Comparison of ENCODE assay signal across 11 cellular contexts in the genomic region with DNA sequence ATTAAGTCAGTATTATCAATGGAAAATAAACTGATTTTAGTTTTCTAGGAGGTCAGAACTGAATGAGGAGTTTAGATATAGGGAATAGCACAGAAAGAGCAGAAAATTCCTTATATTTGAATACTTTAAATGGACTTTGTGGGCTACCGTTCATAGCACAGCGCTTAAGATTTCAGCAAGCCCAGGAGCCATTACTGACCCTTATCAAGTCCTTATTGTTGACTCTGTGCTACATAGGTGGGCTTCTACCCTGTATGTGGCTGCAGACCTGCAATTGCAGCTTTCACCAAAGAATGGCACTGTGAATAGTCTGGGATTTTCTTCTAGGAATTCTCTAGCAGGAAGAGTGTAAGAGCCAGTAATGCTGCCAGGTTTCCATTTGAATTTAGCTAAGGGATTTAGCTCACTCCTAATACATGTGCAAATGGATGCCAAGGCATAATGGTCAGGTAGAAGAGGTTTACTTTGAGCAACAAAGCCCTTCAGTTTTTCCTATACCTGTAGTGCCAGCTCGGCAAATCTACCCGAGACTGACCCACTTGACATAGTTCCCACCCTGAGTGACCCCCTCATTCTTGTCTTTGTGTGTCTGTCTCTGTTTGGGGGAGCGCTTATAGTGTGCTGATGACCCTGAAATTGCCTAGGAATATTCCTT. TPM values are rescaled to one million over a fixed set of nuclear protein-coding genes. Genes with fewer than 3 reads are reported as not detected.
DNase-seq lines count a peak whose midpoint lies in the region; ATAC-seq and TF ChIP-seq lines count a peak whose summit lies in the region.
"Had no signal": no experiment of that assay in that cellular context is flagged by ENCODE, and none has a peak within 500 bp of the region (broad histone marks: within the 10 kb centered on the region; RNA-seq: fewer than 3 reads in every experiment).

No MANE protein-coding gene starts in this region.

- TF ChIP-seq CTCF in C4-2B (conservative IDR thresholded peaks at IDR 0.05) = no peak
- TF ChIP-seq CTCF in brain (conservative IDR thresholded peaks at IDR 0.05) = no peak
- TF ChIP-seq CTCF in neural progenitor cell (IDR thresholded peaks at IDR 0.05) = no peak

- ATAC-seq in GM21717 (IDR thresholded peaks at IDR 0.05; ENCODE audit: unreplicated experiment) (no peak), GM19395 (IDR thresholded peaks at IDR 0.05; ENCODE audit: unreplicated experiment) (no peak)

- H3K4me3 ChIP-seq in iPS-18a (ENCODE audit: low read length) (peak overlapping the region; percentile 54), neural progenitor cell (peak overlapping the region; percentile 36)

- peak overlapping the region; percentile 40 for H2AFZ ChIP-seq in neural progenitor cell (replicated peaks)

- H3K36me3 ChIP-seq in iPS-18a (ENCODE audit: control insufficient read depth, low read depth, low read length) (peaks cover 14% of the 10 kb centered on the region), neural progenitor cell (no peaks in the 10 kb centered on the region)

- H3K4me2 ChIP-seq in neural progenitor cell = peak overlapping the region; percentile 79

- H3K27me3 Mint-ChIP-seq in brain (peaks cover 6% of the 10 kb centered on the region), neural progenitor cell (ENCODE audit: insufficient read depth, low read depth) (peaks cover 2% of the 10 kb centered on the region)

- no peaks in the 10 kb centered on the region for H3K9me3 Mint-ChIP-seq in brain
- no peaks in the 10 kb centered on the region for H3K9me3 Mint-ChIP-seq in neural progenitor cell
- H3K9me3 Mint-ChIP-seq: activated CD4-positive, alpha-beta memory T cell treated with anti-CD3 and anti-CD28 coated beads, Interleukin-2, amount 10 ng/mL, durations not matched to agents 7 days and 5 days; effector memory CD8-positive, alpha-beta T cell had no signal

- peak overlapping the region; percentile 90 to 97 (median 95) for H3K27ac Mint-ChIP-seq in brain
- peak overlapping the region; percentile 97 for H3K27ac Mint-ChIP-seq in neural progenitor cell
- H3K27ac Mint-ChIP-seq: activated CD4-positive, alpha-beta memory T cell treated with anti-CD3 and anti-CD28 coated beads, Interleukin-2, amount 10 ng/mL, durations not matched to agents 7 days and 5 days; effector memory CD8-positive, alpha-beta T cell had no signal

- H3K79me2 ChIP-seq in neural progenitor cell (ENCODE audit: low read depth) = no peaks in the 10 kb centered on the region

- H3K27ac ChIP-seq in C4-2B (peak overlapping the region; percentile 57), iPS-18a (ENCODE audit: low read length) (peak overlapping the region; percentile 73), neural progenitor cell (peak overlapping the region; percentile 91)

- H4K20me1 ChIP-seq in neural progenitor cell (ENCODE audit: low read depth) = no peaks in the 10 kb centered on the region

- peak; percentile 44 for DNase-seq in neural progenitor cell (ENCODE audit: low spot score)
- no peak for DNase-seq in T-helper 1 cell
- DNase-seq in activated CD4-positive, alpha-beta T cell treated with anti-CD3 and anti-CD28 coated beads for 1 hour = no peak

- H3K4me1 ChIP-seq in iPS-18a (ENCODE audit: control insufficient read depth, low read depth, low read length) (peaks cover 40% of the 10 kb centered on the region), neural progenitor cell (peaks cover 45% of the 10 kb centered on the region)

- H3K36me3 Mint-ChIP-seq in brain (peaks cover 32% of the 10 kb centered on the region), neural progenitor cell (peaks cover 12% of the 10 kb centered on the region)

- H3K4me1 Mint-ChIP-seq in brain (peaks cover 53% of the 10 kb centered on the region), neural progenitor cell (peaks cover 64% of the 10 kb centered on the region)

- no peaks in the 10 kb centered on the region for H3K9me3 ChIP-seq in iPS-18a (ENCODE audit: control insufficient read depth, low read depth, low read length)
- no peaks in the 10 kb centered on the region for H3K9me3 ChIP-seq in neural progenitor cell (ENCODE audit: low read depth)

- H3K9ac ChIP-seq in iPS-18a (ENCODE audit: low read length) (peak overlapping the region; percentile 51), neural progenitor cell (no peak overlapping the region)

- peaks cover 41% of the 10 kb centered on the region for H3F3A ChIP-seq in neural progenitor cell (ENCODE audit: low read depth)

- H3K4me3 Mint-ChIP-seq in brain = peak overlapping the region; percentile 65 to 80 (median 68)
- H3K4me3 Mint-ChIP-seq in neural progenitor cell = peak overlapping the region; percentile 67
- H3K4me3 Mint-ChIP-seq: activated CD4-positive, alpha-beta memory T cell treated with anti-CD3 and anti-CD28 coated beads, Interleukin-2, amount 10 ng/mL, durations not matched to agents 7 days and 5 days; activated naive CD8-positive, alpha-beta T cell; effector memory CD8-positive, alpha-beta T cell had no signal

- H3K27me3 ChIP-seq in iPS-18a (ENCODE audit: control insufficient read depth, insufficient read depth, low read length) (peaks cover 5% of the 10 kb centered on the region), neural progenitor cell (no peaks in the 10 kb centered on the region)

RNA-seq across cellular contexts. Expression of a gene that starts 42.5 kb away (rescaled TPM):
- 26.8 TPM for polyA plus RNA-seq in brain (ENCODE audit: insufficient read depth, low read depth, low replicate concordance)
- total RNA-seq in neural progenitor cell (ENCODE audit: low replicate concordance) = 48.2 and 55.7 TPM in 2 replicates

RNA-seq across cellular contexts. Expression of a gene that starts 45.5 kb away (rescaled TPM):
- polyA plus RNA-seq in brain (ENCODE audit: insufficient read depth, low read depth, low replicate concordance) = 13.6 TPM
- 23.6 and 25.2 TPM in 2 replicates for total RNA-seq in neural progenitor cell (ENCODE audit: low replicate concordance)
